Comparison of ENCODE assay signal across 21 cellular contexts in genomic region chrX:16848541-16848940, GRCh38. TPM values are rescaled to one million over a fixed set of nuclear protein-coding genes. Genes with fewer than 3 reads are reported as not detected.
DNase-seq lines count a peak whose midpoint lies in the region; ATAC-seq and TF ChIP-seq lines count a peak whose summit lies in the region.
"Had no signal": no experiment of that assay in that cellular context is flagged by ENCODE, and none has a peak within 500 bp of the region (broad histone marks: within the 10 kb centered on the region; RNA-seq: fewer than 3 reads in every experiment).

No MANE protein-coding gene starts in this region.

- H3K4me1 ChIP-seq in fibroblast of lung (ENCODE audit: control insufficient read depth, extremely low read depth, insufficient read depth, low read length) (peaks cover 12% of the 10 kb centered on the region), thyroid gland (no peaks in the 10 kb centered on the region)

- ATAC-seq in activated naive CD8-positive, alpha-beta T cell treated with anti-CD3 and anti-CD28 coated beads, Interleukin-2, amount 50 U/mL, for 24 hours = no peak
- ATAC-seq in HG02759 (IDR thresholded peaks at IDR 0.05; ENCODE audit: unreplicated experiment) = no peak

- H4K20me1 ChIP-seq in fibroblast of lung (ENCODE audit: control insufficient read depth, extremely low read depth, insufficient read depth, low read length) = no peaks in the 10 kb centered on the region

- H3K27ac ChIP-seq in fibroblast of lung (ENCODE audit: insufficient read depth, low read length) (peak overlapping the region; percentile 0), thyroid gland (no peak overlapping the region)
- H3K27ac ChIP-seq: 22Rv1, RWPE1, SK-N-MC had no signal

- H3K4me3 ChIP-seq in fibroblast of lung (replicated peaks in 1 of 4; ENCODE audit: control extremely low read depth in 1 of 4, insufficient read depth in 1 of 4, low read depth in 3 of 4, low read length in 4 of 4) = no peak overlapping the region
- H3K4me3 ChIP-seq in thyroid gland (replicated peaks in 1 of 3) = no peak overlapping the region
- H3K4me3 ChIP-seq: SK-N-MC had no signal

- H3K9me3 Mint-ChIP-seq in activated T-cell treated with anti-CD3 and anti-CD28 coated beads, Interleukin-2, amount 50 U/mL, for 24 hours = no peaks in the 10 kb centered on the region
- no peaks in the 10 kb centered on the region for H3K9me3 Mint-ChIP-seq in activated naive CD8-positive, alpha-beta T cell treated with anti-CD3 and anti-CD28 coated beads, Interleukin-2, amount 50 U/mL, for 24 hours

- TF ChIP-seq CTCF in fibroblast of lung (conservative IDR thresholded peaks at IDR 0.05 in 1 of 2, IDR thresholded peaks at IDR 0.05 in 1 of 2; ENCODE audit: low read depth in 1 of 2, low read length in 2 of 2) (no peak), thyroid gland (IDR thresholded peaks at IDR 0.05) (no peak)

- no peak overlapping the region for H2AFZ ChIP-seq in fibroblast of lung (ENCODE audit: low read length)

- H3K27ac Mint-ChIP-seq in activated T-cell treated with anti-CD3 and anti-CD28 coated beads, Interleukin-2, amount 50 U/mL, for 24 hours = peak overlapping the region; percentile 7
- peak overlapping the region; percentile 14 for H3K27ac Mint-ChIP-seq in activated naive CD8-positive, alpha-beta T cell treated with anti-CD3 and anti-CD28 coated beads, Interleukin-2, amount 50 U/mL, for 24 hours
- H3K27ac Mint-ChIP-seq: B cell, CD14-positive monocyte had no signal

- intact Hi-C loops in thyroid gland (cut with DNase I) = no loop called here

- peaks cover 28% of the 10 kb centered on the region for H3K4me1 Mint-ChIP-seq in activated T-cell treated with anti-CD3 and anti-CD28 coated beads, Interleukin-2, amount 50 U/mL, for 24 hours (ENCODE audit: low read depth)
- H3K4me1 Mint-ChIP-seq in activated naive CD8-positive, alpha-beta T cell treated with anti-CD3 and anti-CD28 coated beads, Interleukin-2, amount 50 U/mL, for 24 hours = peaks cover 26% of the 10 kb centered on the region
- H3K4me1 Mint-ChIP-seq: B cell, CD14-positive monocyte had no signal

- TF ChIP-seq POLR2A in thyroid gland (IDR thresholded peaks at IDR 0.05) = no peak

- no peak overlapping the region for H3K4me3 Mint-ChIP-seq in activated T-cell treated with anti-CD3 and anti-CD28 coated beads, Interleukin-2, amount 50 U/mL, for 24 hours
- no peak overlapping the region for H3K4me3 Mint-ChIP-seq in activated naive CD8-positive, alpha-beta T cell treated with anti-CD3 and anti-CD28 coated beads, Interleukin-2, amount 50 U/mL, for 24 hours
- H3K4me3 Mint-ChIP-seq: B cell, CD14-positive monocyte had no signal

- H3K27me3 ChIP-seq in fibroblast of lung (ENCODE audit: control insufficient read depth, insufficient read depth, low read length) = no peaks in the 10 kb centered on the region
- no peaks in the 10 kb centered on the region for H3K27me3 ChIP-seq in thyroid gland

- WGBS in thyroid gland, 2 donors = 74 to 86% methylated on average over 6 of the region's 6 CpGs

- no peak overlapping the region for H3K9ac ChIP-seq in fibroblast of lung (ENCODE audit: insufficient read depth, low read length)

- H3K9me3 ChIP-seq in fibroblast of lung (ENCODE audit: control insufficient read depth, insufficient read depth, low read depth, low read length) (no peaks in the 10 kb centered on the region), thyroid gland (no peaks in the 10 kb centered on the region)

- H3K36me3 Mint-ChIP-seq in activated T-cell treated with anti-CD3 and anti-CD28 coated beads, Interleukin-2, amount 50 U/mL, for 24 hours (ENCODE audit: low read depth) = peaks cover 96% of the 10 kb centered on the region
- H3K36me3 Mint-ChIP-seq in activated naive CD8-positive, alpha-beta T cell treated with anti-CD3 and anti-CD28 coated beads, Interleukin-2, amount 50 U/mL, for 24 hours (ENCODE audit: low read depth) = peaks cover 48% of the 10 kb centered on the region

- H3K27me3 Mint-ChIP-seq in activated T-cell treated with anti-CD3 and anti-CD28 coated beads, Interleukin-2, amount 50 U/mL, for 24 hours = peaks cover 5% of the 10 kb centered on the region
- no peaks in the 10 kb centered on the region for H3K27me3 Mint-ChIP-seq in activated naive CD8-positive, alpha-beta T cell treated with anti-CD3 and anti-CD28 coated beads, Interleukin-2, amount 50 U/mL, for 24 hours
- H3K27me3 Mint-ChIP-seq: B cell had no signal

- H3K4me2 ChIP-seq in fibroblast of lung (ENCODE audit: extremely low read depth, insufficient read depth, low read length) = no peak overlapping the region

- DNase-seq in activated T-cell treated with anti-CD3 and anti-CD28 coated beads, Interleukin-2, amount 50 U/mL, for 24 hours = no peak
- DNase-seq in activated T-cell treated with anti-CD3 and anti-CD28 coated beads for 4 hours = no peak
- no peak for DNase-seq in activated naive CD8-positive, alpha-beta T cell treated with anti-CD3 and anti-CD28 coated beads, Interleukin-2, amount 50 U/mL, for 24 hours
- DNase-seq in fibroblast of lung (ENCODE audit: low read depth in 2 of 2) = peak in 1 of 2 donors; percentile 51
- DNase-seq in thyroid gland = no peak
- no peak for DNase-seq in NCI-H345 treated with DMSO at 0.1 percent for 48 hours (lab: John Stamatoyannopoulos, UW; ENCODE audit: unreplicated experiment)
- no peak for DNase-seq in NCI-H524 treated with DMSO at 0.1 percent for 48 hours (lab: John Stamatoyannopoulos, UW)
- DNase-seq: KBM-7, MM.1S, NCI-H1048, NCI-H1417 treated with DMSO at 0.1 percent for 48 hours, NCI-H187, NCI-H446 treated with DMSO at 0.1 percent for 48 hours, NCI-H69, SHP77 treated with DMSO at 0.1 percent for 48 hours had no signal

- H3K79me2 ChIP-seq in fibroblast of lung (ENCODE audit: control insufficient read depth, insufficient read depth, low read length) = peaks cover 7% of the 10 kb centered on the region

- H3K36me3 ChIP-seq in fibroblast of lung (ENCODE audit: control insufficient read depth, insufficient read depth, low read length) (peaks cover 7% of the 10 kb centered on the region), thyroid gland (peaks cover 4 to 17% of the 10 kb centered on the region in 2 donors)

RNA-seq across cellular contexts. Expression of gene RBBP7, which starts 21.6 kb away (rescaled TPM):
- total RNA-seq in fibroblast of lung (142 and 174 TPM in 2 replicates), thyroid gland (10 to 100 TPM; 80.5 to 89.3 (median 86.3) TPM)
- polyA plus RNA-seq in fibroblast of lung = 149 and 213 TPM in 2 replicates
- 123 and 213 TPM in 2 replicates for polyA plus RNA-seq in fibroblast of lung (2012)
- 102 and 125 TPM in 2 replicates for polyA minus RNA-seq in fibroblast of lung (ENCODE audit: low replicate concordance)
